In the genomic region with DNA sequence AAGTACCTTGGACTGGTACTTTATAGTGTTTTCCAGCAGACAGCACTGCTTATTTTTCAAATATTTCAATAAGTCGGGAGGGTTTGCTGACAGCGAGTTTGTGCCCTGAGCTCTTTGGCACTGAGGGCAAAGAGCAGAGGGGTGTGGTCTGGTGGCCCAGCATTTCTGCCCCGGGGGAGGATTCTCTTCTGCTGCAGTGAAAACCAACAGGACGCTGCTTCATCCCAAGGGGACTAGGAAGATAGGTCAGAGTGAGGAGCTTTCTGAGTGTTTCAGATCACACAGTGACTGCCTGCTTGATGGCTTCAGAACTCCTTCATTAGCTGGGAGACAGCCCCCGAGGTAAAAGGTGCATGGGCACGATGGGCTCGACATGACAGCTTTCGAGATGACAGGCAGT, we compare ENCODE assay signal across 2 cellular contexts.
TF ChIP-seq lines count a peak whose summit lies in the region.

No MANE protein-coding gene starts in this region.

TF ChIP-seq in A549, 52 proteins besides CTCF, POLR2A, EP300 and RAD21 (continued from another document):
- no peak for TF ChIP-seq CHD4 (IDR thresholded peaks at IDR 0.05; ENCODE audit: borderline replicate concordance)
- no peak for TF ChIP-seq JUN (IDR thresholded peaks at IDR 0.05)
- no peak for TF ChIP-seq ZC3H11A (IDR thresholded peaks at IDR 0.05)
- TF ChIP-seq CBX8 (IDR thresholded peaks at IDR 0.05) = no peak
- TF ChIP-seq SMC3 (IDR thresholded peaks at IDR 0.05) = no peak
- TF ChIP-seq PHF8 (IDR thresholded peaks at IDR 0.05; ENCODE audit: borderline replicate concordance, low read depth) = no peak
- no peak for TF ChIP-seq NPAS2 (CRISPR knock-in tag; IDR thresholded peaks at IDR 0.05; ENCODE audit: borderline replicate concordance)
- TF ChIP-seq BCL3 (IDR thresholded peaks at IDR 0.05) = no peak
- TF ChIP-seq HDAC2 (IDR thresholded peaks at IDR 0.05) = no peak
- TF ChIP-seq MAZ (IDR thresholded peaks at IDR 0.05; ENCODE audit: borderline replicate concordance, low read depth, low read length) = no peak
- no peak for TF ChIP-seq MAFK (IDR thresholded peaks at IDR 0.05; ENCODE audit: partially characterized antibody)
- no peak for TF ChIP-seq HOXB5 (CRISPR knock-in tag; IDR thresholded peaks at IDR 0.05)
- TF ChIP-seq POLR2AphosphoS2 (conservative IDR thresholded peaks at IDR 0.05; ENCODE audit: low read length) = no peak
- no peak for TF ChIP-seq HEYL (CRISPR knock-in tag; IDR thresholded peaks at IDR 0.05)
- TF ChIP-seq, protein P1, sequence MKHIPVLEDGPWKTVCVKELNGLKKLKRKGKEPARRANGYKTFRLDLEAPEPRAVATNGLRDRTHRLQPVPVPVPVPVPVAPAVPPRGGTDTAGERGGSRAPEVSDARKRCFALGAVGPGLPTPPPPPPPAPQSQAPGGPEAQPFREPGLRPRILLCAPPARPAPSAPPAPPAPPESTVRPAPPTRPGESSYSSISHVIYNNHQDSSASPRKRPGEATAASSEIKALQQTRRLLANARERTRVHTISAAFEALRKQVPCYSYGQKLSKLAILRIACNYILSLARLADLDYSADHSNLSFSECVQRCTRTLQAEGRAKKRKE (CRISPR knock-in tag; IDR thresholded peaks at IDR 0.05; ENCODE audit: low read depth) = no peak
- TF ChIP-seq TFCP2L1 (CRISPR knock-in tag; IDR thresholded peaks at IDR 0.05) = no peak
- no peak for TF ChIP-seq HOXB13 (CRISPR knock-in tag; IDR thresholded peaks at IDR 0.05; ENCODE audit: low read depth)

TF ChIP-seq in liver, 16 proteins besides CTCF, POLR2A, EP300 and RAD21:
- TF ChIP-seq, protein P2, sequence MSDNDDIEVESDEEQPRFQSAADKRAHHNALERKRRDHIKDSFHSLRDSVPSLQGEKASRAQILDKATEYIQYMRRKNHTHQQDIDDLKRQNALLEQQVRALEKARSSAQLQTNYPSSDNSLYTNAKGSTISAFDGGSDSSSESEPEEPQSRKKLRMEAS (IDR thresholded peaks at IDR 0.05) = no peak
- TF ChIP-seq GABPA (IDR thresholded peaks at IDR 0.05 in 1 of 2, conservative IDR thresholded peaks at IDR 0.05 in 1 of 2) (no peak), FOXA2 (IDR thresholded peaks at IDR 0.05) (no peak), EGR1 (IDR thresholded peaks at IDR 0.05; ENCODE audit: low read depth in 2 of 2) (no peak), SP1 (IDR thresholded peaks at IDR 0.05) (peak; percentile 60), FOXA1 (IDR thresholded peaks at IDR 0.05) (no peak), RXRA (IDR thresholded peaks at IDR 0.05) (peak; percentile 59 to 70), YY1 (IDR thresholded peaks at IDR 0.05) (no peak), TAF1 (conservative IDR thresholded peaks at IDR 0.05) (no peak), JUND (IDR thresholded peaks at IDR 0.05) (no peak), ATF3 (IDR thresholded peaks at IDR 0.05) (no peak), HNF4G (IDR thresholded peaks at IDR 0.05) (peak; percentile 63), NR2F2 (IDR thresholded peaks at IDR 0.05) (no peak), HNF4A (conservative IDR thresholded peaks at IDR 0.05) (peak; percentile 92 to 95), REST (IDR thresholded peaks at IDR 0.05) (no peak)
- TF ChIP-seq, protein P3, sequence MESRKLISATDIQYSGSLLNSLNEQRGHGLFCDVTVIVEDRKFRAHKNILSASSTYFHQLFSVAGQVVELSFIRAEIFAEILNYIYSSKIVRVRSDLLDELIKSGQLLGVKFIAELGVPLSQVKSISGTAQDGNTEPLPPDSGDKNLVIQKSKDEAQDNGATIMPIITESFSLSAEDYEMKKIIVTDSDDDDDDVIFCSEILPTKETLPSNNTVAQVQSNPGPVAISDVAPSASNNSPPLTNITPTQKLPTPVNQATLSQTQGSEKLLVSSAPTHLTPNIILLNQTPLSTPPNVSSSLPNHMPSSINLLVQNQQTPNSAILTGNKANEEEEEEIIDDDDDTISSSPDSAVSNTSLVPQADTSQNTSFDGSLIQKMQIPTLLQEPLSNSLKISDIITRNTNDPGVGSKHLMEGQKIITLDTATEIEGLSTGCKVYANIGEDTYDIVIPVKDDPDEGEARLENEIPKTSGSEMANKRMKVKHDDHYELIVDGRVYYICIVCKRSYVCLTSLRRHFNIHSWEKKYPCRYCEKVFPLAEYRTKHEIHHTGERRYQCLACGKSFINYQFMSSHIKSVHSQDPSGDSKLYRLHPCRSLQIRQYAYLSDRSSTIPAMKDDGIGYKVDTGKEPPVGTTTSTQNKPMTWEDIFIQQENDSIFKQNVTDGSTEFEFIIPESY (IDR thresholded peaks at IDR 0.05) = no peak
